1 cellular context compared by ENCODE assay signal in genomic region chr5:138178516-138179276, GRCh38.
TF ChIP-seq lines count a peak whose summit lies in the region.

Gene BRD8, minus strand, starts transcription at chr5:138178630. Its CDS starts 16 bp downstream, at chr5:138178614.
Gene KIF20A, plus strand, starts transcription at chr5:138179112. Its CDS starts 569 bp downstream, at chr5:138179681.

TF ChIP-seq in HEK293, 187 proteins besides CTCF, POLR2A, EP300 and RAD21 (continued from another document):
- TF ChIP-seq ZNF146 (tag by site-specific recombination; IDR thresholded peaks at IDR 0.05), result no peak
- TF ChIP-seq ZNF350 (tag by site-specific recombination; IDR thresholded peaks at IDR 0.05), result no peak
- TF ChIP-seq ZNF239 (tag by site-specific recombination; IDR thresholded peaks at IDR 0.05), result no peak
- 0 out of 2 replicates have a peak, but pooled peaks have one; percentile 14 for TF ChIP-seq OVOL3 (tag by site-specific recombination; IDR thresholded peaks at IDR 0.05)
- TF ChIP-seq ZSCAN30 (tag by site-specific recombination; IDR thresholded peaks at IDR 0.05), result peak; percentile 30; the same call in 1 of the 2 replicates
- TF ChIP-seq ZNF654 (tag by site-specific recombination; IDR thresholded peaks at IDR 0.05; ENCODE audit: low read depth), result no peak; the same call in 1 of the 2 replicates
- no peak for TF ChIP-seq MYNN (tag by site-specific recombination; IDR thresholded peaks at IDR 0.05; ENCODE audit: borderline replicate concordance)
- 0 out of 2 replicates have a peak, but pooled peaks have one; percentile 45 for TF ChIP-seq KLF17 (tag by site-specific recombination; IDR thresholded peaks at IDR 0.05)
- TF ChIP-seq YY2 (tag by site-specific recombination; IDR thresholded peaks at IDR 0.05), result peak; percentile 65
- TF ChIP-seq ZNF202 (tag by site-specific recombination; IDR thresholded peaks at IDR 0.05; ENCODE audit: borderline replicate concordance), result no peak
- no peak for TF ChIP-seq GFI1B (tag by site-specific recombination; IDR thresholded peaks at IDR 0.05)
- TF ChIP-seq ZNF341 (tag by site-specific recombination; IDR thresholded peaks at IDR 0.05; ENCODE audit: low read depth), result peak; percentile 39
- TF ChIP-seq ZNF660 (tag by site-specific recombination; IDR thresholded peaks at IDR 0.05), result peak; percentile 53; the same call in 1 of the 2 replicates
